In genomic region chr12:124940393-124941169, GRCh38 we compare ENCODE assay signal across 8 cellular contexts. TPM values are rescaled to one million over a fixed set of nuclear protein-coding genes. Genes with fewer than 3 reads are reported as not detected.
A peak's percentile ranks its signal among the peaks of the same experiment; 100 is the strongest.
DNase-seq lines count a peak whose midpoint lies in the region; ATAC-seq and TF ChIP-seq lines count a peak whose summit lies in the region.

No MANE protein-coding gene starts in this region.

- peak in 1 of 4 donors; percentile 17 for TF ChIP-seq POLR2A in esophagus squamous epithelium (IDR thresholded peaks at IDR 0.05)

- peak; percentile 66 to 80 (median 74) for DNase-seq in CD4-positive, alpha-beta T cell
- DNase-seq in activated CD8-positive, alpha-beta memory T cell treated with anti-CD3 and anti-CD28 coated beads, Interleukin-2, amount 50 U/mL, for 4 hours: peak; percentile 82
- DNase-seq in esophagus squamous epithelium (lab: John Stamatoyannopoulos, UW) (no peak), natural killer cell (peak; percentile 64), midbrain (lab: John Stamatoyannopoulos, UW) (no peak)

- H3K4me1 Mint-ChIP-seq in CD4-positive, alpha-beta T cell (ENCODE audit: low read depth): peaks cover 5% of the 10 kb centered on the region
- no peaks in the 10 kb centered on the region for H3K4me1 Mint-ChIP-seq in natural killer cell

- H3K4me3 Mint-ChIP-seq in CD4-positive, alpha-beta T cell: no peak overlapping the region
- H3K4me3 Mint-ChIP-seq in natural killer cell: no peak overlapping the region

- POLR2A ChIA-PET in CD4-positive, alpha-beta T cell (lab: Charles Lee): interaction anchor here (0.6 to 9.8 kb wide), 9 partner anchors 9 to 145 kb away, joined by 3 to 538 read pairs (median 11); partner anchors contain the start of genes BRI3BP and UBC

- H3K4me1 ChIP-seq in HUES64 (ENCODE audit: insufficient read depth, low read length) (peaks cover 11% of the 10 kb centered on the region), esophagus squamous epithelium (peaks cover 18 to 40% (median 26%) of the 10 kb centered on the region in 3 donors), stomach smooth muscle (ENCODE audit: control insufficient read depth, insufficient read depth, low read length) (peaks cover 14% of the 10 kb centered on the region)

- no peak overlapping the region for H3K27ac Mint-ChIP-seq in CD4-positive, alpha-beta T cell
- H3K27ac Mint-ChIP-seq in natural killer cell: no peak overlapping the region

- intact Hi-C loops in CD4-positive, alpha-beta T cell (cut with DNase I, micrococcal nuclease): loop anchor here (1.0 to 5.0 kb wide), 4 partner anchors 26 to 78 kb away; partner anchors contain the start of genes DHX37 (in 1 of the 2), SCARB1 (in 1 of the 2) and UBC (in 1 of the 2)
- intact Hi-C loops in esophagus squamous epithelium (cut with DNase I): no loop called here
- intact Hi-C loops in natural killer cell (cut with micrococcal nuclease): loop anchor here (1.0 kb wide), 1 partner anchor 34 kb away; no protein-coding TSS in a partner anchor

- WGBS in HUES64: 30% methylated on average over 27 of the region's 27 CpGs
- WGBS in esophagus squamous epithelium, 2 donors: 5 to 11% methylated on average over 24 to 27 of the region's 27 CpGs

- peaks cover 13% of the 10 kb centered on the region for H3K36me3 Mint-ChIP-seq in CD4-positive, alpha-beta T cell (ENCODE audit: low read depth)
- no peaks in the 10 kb centered on the region for H3K36me3 Mint-ChIP-seq in natural killer cell

- H3K9me3 ChIP-seq in CD4-positive, alpha-beta T cell (ENCODE audit: control insufficient read depth, low read length): no peaks in the 10 kb centered on the region
- no peaks in the 10 kb centered on the region for H3K9me3 ChIP-seq in HUES64 (ENCODE audit: insufficient read depth, low read depth, low read length)
- no peaks in the 10 kb centered on the region for H3K9me3 ChIP-seq in esophagus squamous epithelium
- H3K9me3 ChIP-seq in stomach smooth muscle (ENCODE audit: control insufficient read depth in 2 of 2, low read length in 2 of 2): no peaks in the 10 kb centered on the region

- H3K9me3 Mint-ChIP-seq in CD4-positive, alpha-beta T cell: no peaks in the 10 kb centered on the region
- no peaks in the 10 kb centered on the region for H3K9me3 Mint-ChIP-seq in natural killer cell

- H3K27me3 Mint-ChIP-seq in CD4-positive, alpha-beta T cell: no peaks in the 10 kb centered on the region
- H3K27me3 Mint-ChIP-seq in natural killer cell (ENCODE audit: low read depth in 2 of 2): no peaks in the 10 kb centered on the region

- peak overlapping the region; percentile 63 for H3K4me3 ChIP-seq in HUES64 (ENCODE audit: low read length)
- H3K4me3 ChIP-seq in esophagus squamous epithelium: peak overlapping the region; percentile 28 to 65 (median 48)
- peak overlapping the region; percentile 73 to 84 for H3K4me3 ChIP-seq in stomach smooth muscle (ENCODE audit: low read length in 2 of 2)

- CTCF ChIA-PET in CD4-positive, alpha-beta T cell (lab: Charles Lee): interaction anchor here (0.6 to 8.3 kb wide), 14 partner anchors 8 to 108 kb away, joined by 3 to 213 read pairs (median 5); partner anchors contain the start of genes BRI3BP and UBC

- peak; percentile 63 for ATAC-seq in CD4-positive, alpha-beta T cell (ENCODE audit: poor library complexity)
- ATAC-seq in GM21381 (IDR thresholded peaks at IDR 0.05; ENCODE audit: unreplicated experiment) (peak; percentile 44), natural killer cell (peak; percentile 51 to 74 (median 63))

- H3K27me3 ChIP-seq in CD4-positive, alpha-beta T cell (ENCODE audit: control insufficient read depth, insufficient read depth, low read length): no peaks in the 10 kb centered on the region
- no peaks in the 10 kb centered on the region for H3K27me3 ChIP-seq in HUES64 (ENCODE audit: insufficient read depth, low read length)
- no peaks in the 10 kb centered on the region for H3K27me3 ChIP-seq in esophagus squamous epithelium
- no peaks in the 10 kb centered on the region for H3K27me3 ChIP-seq in stomach smooth muscle (ENCODE audit: control insufficient read depth in 1 of 2, insufficient read depth in 2 of 2, low read length in 2 of 2)

- peak; percentile 97 for TF ChIP-seq CTCF in CD4-positive, alpha-beta T cell (IDR thresholded peaks at IDR 0.05)
- TF ChIP-seq CTCF in esophagus squamous epithelium (IDR thresholded peaks at IDR 0.05): peak; percentile 91 to 98 (median 97)
- TF ChIP-seq CTCF in natural killer cell (IDR thresholded peaks at IDR 0.05): peak; percentile 81

- H3K9ac ChIP-seq in HUES64 (ENCODE audit: low read depth, low read length): peak overlapping the region; percentile 4; the same call in 1 of the 2 replicates
- peak overlapping the region; percentile 83 to 87 for H3K9ac ChIP-seq in stomach smooth muscle (ENCODE audit: low read length in 2 of 2)

- H3K27ac ChIP-seq in CD4-positive, alpha-beta T cell (ENCODE audit: low read depth, low read length): peak overlapping the region; percentile 9
- H3K27ac ChIP-seq in HUES64 (ENCODE audit: low read depth, low read length) (peak overlapping the region; percentile 84; the same call in 1 of the 2 replicates), esophagus squamous epithelium (peak overlapping the region; percentile 86 to 97 (median 93)), stomach smooth muscle (ENCODE audit: low read length) (peak overlapping the region; percentile 95)

- H3K36me3 ChIP-seq in HUES64 (ENCODE audit: insufficient read depth, low read length) (0 out of 2 replicates have a peak, but pooled peaks cover 3% of the 10 kb centered on the region), esophagus squamous epithelium (peaks cover 0 to 10% (median 0%) of the 10 kb centered on the region in 3 donors), stomach smooth muscle (ENCODE audit: control insufficient read depth in 2 of 2, insufficient read depth in 2 of 2, low read length in 2 of 2) (no peaks in the 10 kb centered on the region)

RNA-seq across cellular contexts. Expression of gene UBC, which starts 26.1 kb away (rescaled TPM):
- total RNA-seq in CD4-positive, alpha-beta T cell: 1,000 to 10,000 TPM; 1,389 to 1,410 TPM
- polyA plus RNA-seq in HUES64 (2013, experiment 1 of 2): 577 TPM
- 651 TPM for polyA plus RNA-seq in HUES64 (2013, experiment 2 of 2)
- total RNA-seq in esophagus squamous epithelium: 1,000 to 10,000 TPM; 1,012 to 1,417 (median 1,215) TPM
- 1,000 to 10,000 TPM; 1,276 to 1,737 (median 1,334) TPM for total RNA-seq in natural killer cell

RNA-seq across cellular contexts. Expression of gene DHX37, which starts 48.4 kb away (rescaled TPM):
- 10 to 100 TPM; 30.8 to 31.0 TPM for total RNA-seq in CD4-positive, alpha-beta T cell
- 25.8 TPM for polyA plus RNA-seq in HUES64 (2013, experiment 1 of 2)
- polyA plus RNA-seq in HUES64 (2013, experiment 2 of 2): 18.9 TPM
- 10 to 100 TPM in 3 of 4 donors, 1 to 10 TPM in 1; 9.5 to 16.2 (median 14.0) TPM for total RNA-seq in esophagus squamous epithelium
- total RNA-seq in natural killer cell: 10 to 100 TPM; 27.9 to 31.6 (median 30.1) TPM

RNA-seq across cellular contexts. Expression of gene BRI3BP, which starts 52.9 kb away (rescaled TPM):
- total RNA-seq in CD4-positive, alpha-beta T cell: 1 to 10 TPM; 1.6 TPM
- polyA plus RNA-seq in HUES64 (2013, experiment 1 of 2): 5.1 TPM
- polyA plus RNA-seq in HUES64 (2013, experiment 2 of 2): 5.5 TPM
- total RNA-seq in esophagus squamous epithelium: 10 to 100 TPM in 3 of 4 donors, 1 to 10 TPM in 1; 9.7 to 23.4 (median 14.9) TPM
- total RNA-seq in natural killer cell: 1 to 10 TPM; 4.2 to 6.8 (median 5.4) TPM

Comparison
In these comparisons a context has a peak if more than half of its experiments do, and no peak if none do; other contexts are left out.
1. DNase-seq: peak in CD4-positive, alpha-beta T cell (10 of 10), activated CD8-positive, alpha-beta memory T cell treated with anti-CD3 and anti-CD28 coated beads, Interleukin-2, amount 50 U/mL, for 4 hours (single experiment) and natural killer cell (single experiment); none in esophagus squamous epithelium (single experiment) and midbrain (single experiment).
2. H3K27ac ChIP-seq: peak in every context shown above with its lines; median percentile 95 in stomach smooth muscle; 93 in esophagus squamous epithelium; 84 in HUES64; 9 in CD4-positive, alpha-beta T cell.
3. Peak in every context shown above with its lines, with median percentiles within 50 percentile points of each other: ATAC-seq, CTCF ChIP-seq and H3K4me3 ChIP-seq.